In genomic region chr10:104387130-104387888, GRCh38 we compare ENCODE assay signal across 1 cellular context.
TF ChIP-seq lines count a peak whose summit lies in the region.

No MANE protein-coding gene starts in this region.

TF ChIP-seq in GM12878, 131 proteins besides CTCF, POLR2A, EP300 and RAD21:
- TF ChIP-seq IKZF1 (conservative IDR thresholded peaks at IDR 0.05) = no peak
- peak; percentile 73 for TF ChIP-seq RAD51 (IDR thresholded peaks at IDR 0.05)
- no peak for TF ChIP-seq SREBF2 (IDR thresholded peaks at IDR 0.05; ENCODE audit: low read length)
- TF ChIP-seq USF2 (IDR thresholded peaks at IDR 0.05; ENCODE audit: borderline replicate concordance, low read depth, low read length) = peak; percentile 43; the same call in 1 of the 2 replicates
- TF ChIP-seq, protein P1, sequence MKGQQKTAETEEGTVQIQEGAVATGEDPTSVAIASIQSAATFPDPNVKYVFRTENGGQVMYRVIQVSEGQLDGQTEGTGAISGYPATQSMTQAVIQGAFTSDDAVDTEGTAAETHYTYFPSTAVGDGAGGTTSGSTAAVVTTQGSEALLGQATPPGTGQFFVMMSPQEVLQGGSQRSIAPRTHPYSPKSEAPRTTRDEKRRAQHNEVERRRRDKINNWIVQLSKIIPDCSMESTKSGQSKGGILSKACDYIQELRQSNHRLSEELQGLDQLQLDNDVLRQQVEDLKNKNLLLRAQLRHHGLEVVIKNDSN (IDR thresholded peaks at IDR 0.05; ENCODE audit: borderline replicate concordance, extremely low read length, insufficient read depth, low read depth, low read length) = peak; percentile 70
